Comparison of ENCODE assay signal across 8 cellular contexts in the genomic region with DNA sequence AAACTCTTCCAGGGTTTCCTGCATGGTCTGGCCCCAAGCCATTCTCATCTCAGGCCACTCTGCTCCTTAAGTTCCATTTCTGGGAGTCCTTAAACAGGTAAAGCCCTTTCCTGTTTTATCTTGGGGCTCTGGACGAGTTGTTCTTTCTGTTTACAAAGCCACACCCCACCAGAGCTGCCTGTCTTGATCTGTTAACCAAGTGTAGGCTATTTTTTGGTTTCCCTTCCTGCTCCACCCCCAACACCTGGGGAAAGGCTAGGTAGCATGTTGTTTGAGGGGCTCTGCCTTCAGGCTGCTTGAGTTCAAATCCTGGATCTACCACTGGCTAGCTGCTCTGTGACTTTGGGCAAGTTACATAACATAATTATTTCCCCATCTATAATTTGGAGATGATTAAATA. TPM values are rescaled to one million over a fixed set of nuclear protein-coding genes. Genes with fewer than 3 reads are reported as not detected.
DNase-seq lines count a peak whose midpoint lies in the region; ATAC-seq and TF ChIP-seq lines count a peak whose summit lies in the region.

No MANE protein-coding gene starts in this region.

- no peaks in the 10 kb centered on the region for H3K9me3 ChIP-seq in CD8-positive, alpha-beta memory T cell (ENCODE audit: low read length)
- H3K9me3 ChIP-seq in naive thymus-derived CD4-positive, alpha-beta T cell (ENCODE audit: control insufficient read depth in 2 of 3, low read length in 3 of 3): no peaks in the 10 kb centered on the region

- peak overlapping the region; percentile 45 to 92 (median 88) for H3K27ac Mint-ChIP-seq in CD8-positive, alpha-beta memory T cell
- H3K27ac Mint-ChIP-seq in activated T-helper 2 cell treated with anti-CD3 and anti-CD28 coated beads, Interferon-gamma antibody, Interleukin-2, Interleukin-4, amounts not matched to agents 10 μg/mL and 5 μg/mL and 100 μg/mL, durations not matched to agents 14 hours and 24 hours and 36 hours: no peak overlapping the region
- peak overlapping the region; percentile 11 to 96 (median 87) for H3K27ac Mint-ChIP-seq in naive thymus-derived CD4-positive, alpha-beta T cell

- no peaks in the 10 kb centered on the region for H3K27me3 Mint-ChIP-seq in CD8-positive, alpha-beta memory T cell
- H3K27me3 Mint-ChIP-seq in activated T-helper 2 cell treated with anti-CD3 and anti-CD28 coated beads, Interferon-gamma antibody, Interleukin-2, Interleukin-4, amounts not matched to agents 10 μg/mL and 5 μg/mL and 100 μg/mL, durations not matched to agents 14 hours and 24 hours and 36 hours (ENCODE audit: low read depth): no peaks in the 10 kb centered on the region
- peaks cover 0 to 3% (median 0%) of the 10 kb centered on the region in 5 donors for H3K27me3 Mint-ChIP-seq in naive thymus-derived CD4-positive, alpha-beta T cell

- intact Hi-C loops in activated T-helper 2 cell treated with anti-CD3 and anti-CD28 coated beads, Interferon-gamma antibody, Interleukin-2, Interleukin-4, amounts not matched to agents 10 μg/mL and 5 μg/mL and 100 μg/mL, durations not matched to agents 14 hours and 24 hours and 36 hours (cut with micrococcal nuclease): loop anchor here (5.0 to 10.0 kb wide), 4 partner anchors 124 to 869 kb away; a partner anchor contains a TSS
- intact Hi-C loops in naive thymus-derived CD4-positive, alpha-beta T cell (cut with micrococcal nuclease): loop anchor here in 1 of 2 donors (10.0 kb wide), 1 partner anchor 676 kb away; a partner anchor contains a TSS

- CTCF ChIA-PET in CD8-positive, alpha-beta memory T cell (lab: Charles Lee): interaction anchor here (2.0 kb wide), 1 partner anchor 11 kb away, joined by 10 read pairs; no protein-coding TSS in a partner anchor
- CTCF ChIA-PET in naive thymus-derived CD4-positive, alpha-beta T cell (lab: Charles Lee): interaction anchor here (1.4 kb wide), 1 partner anchor 56 kb away, joined by 4 read pairs; no protein-coding TSS in a partner anchor

- H3K4me1 Mint-ChIP-seq in CD8-positive, alpha-beta memory T cell: peaks cover 43 to 52% (median 47%) of the 10 kb centered on the region in 3 donors
- peaks cover 42% of the 10 kb centered on the region for H3K4me1 Mint-ChIP-seq in activated T-helper 2 cell treated with anti-CD3 and anti-CD28 coated beads, Interferon-gamma antibody, Interleukin-2, Interleukin-4, amounts not matched to agents 10 μg/mL and 5 μg/mL and 100 μg/mL, durations not matched to agents 14 hours and 24 hours and 36 hours (ENCODE audit: low read depth)
- H3K4me1 Mint-ChIP-seq in naive thymus-derived CD4-positive, alpha-beta T cell: peaks cover 23 to 42% (median 38%) of the 10 kb centered on the region in 7 donors

- peaks cover 8 to 33% (median 17%) of the 10 kb centered on the region in 3 donors for H3K36me3 Mint-ChIP-seq in CD8-positive, alpha-beta memory T cell
- H3K36me3 Mint-ChIP-seq in activated T-helper 2 cell treated with anti-CD3 and anti-CD28 coated beads, Interferon-gamma antibody, Interleukin-2, Interleukin-4, amounts not matched to agents 10 μg/mL and 5 μg/mL and 100 μg/mL, durations not matched to agents 14 hours and 24 hours and 36 hours (ENCODE audit: low read depth): peaks cover 36% of the 10 kb centered on the region
- H3K36me3 Mint-ChIP-seq in naive thymus-derived CD4-positive, alpha-beta T cell: peaks cover 0 to 29% (median 14%) of the 10 kb centered on the region in 5 donors

- H3K36me3 ChIP-seq in CD8-positive, alpha-beta memory T cell (ENCODE audit: insufficient read depth, low read length): peaks cover 3% of the 10 kb centered on the region
- peaks cover 0 to 14% (median 8%) of the 10 kb centered on the region in 3 experiments for H3K36me3 ChIP-seq in naive thymus-derived CD4-positive, alpha-beta T cell (ENCODE audit: control insufficient read depth in 2 of 3, insufficient read depth in 3 of 3, low read length in 3 of 3)

- no peaks in the 10 kb centered on the region for H3K9me3 Mint-ChIP-seq in CD8-positive, alpha-beta memory T cell
- no peaks in the 10 kb centered on the region for H3K9me3 Mint-ChIP-seq in activated T-helper 2 cell treated with anti-CD3 and anti-CD28 coated beads, Interferon-gamma antibody, Interleukin-2, Interleukin-4, amounts not matched to agents 10 μg/mL and 5 μg/mL and 100 μg/mL, durations not matched to agents 14 hours and 24 hours and 36 hours
- H3K9me3 Mint-ChIP-seq in naive thymus-derived CD4-positive, alpha-beta T cell: peaks cover 0 to 2% (median 0%) of the 10 kb centered on the region in 11 donors

- no peak for ATAC-seq in naive thymus-derived CD4-positive, alpha-beta T cell
- no peak for ATAC-seq in HG02840 (IDR thresholded peaks at IDR 0.05; ENCODE audit: low FRiP score, unreplicated experiment)

- no peak overlapping the region for H3K27ac ChIP-seq in CD8-positive, alpha-beta memory T cell (ENCODE audit: low read depth, low read length)
- peak overlapping the region; percentile 81 for H3K27ac ChIP-seq in naive thymus-derived CD4-positive, alpha-beta T cell (ENCODE audit: low read depth, low read length)

- no peak for TF ChIP-seq CTCF in HFF-Myc (IDR thresholded peaks at IDR 0.05; ENCODE audit: low read depth, low read length, missing control alignments)

- H3K4me1 ChIP-seq in CD8-positive, alpha-beta memory T cell (ENCODE audit: insufficient read depth, low read length): peaks cover 38% of the 10 kb centered on the region
- peaks cover 23 to 24% of the 10 kb centered on the region in 2 donors for H3K4me1 ChIP-seq in naive thymus-derived CD4-positive, alpha-beta T cell (ENCODE audit: control insufficient read depth in 2 of 2, insufficient read depth in 2 of 2, low read length in 2 of 2)

- H3K27me3 ChIP-seq in CD8-positive, alpha-beta memory T cell (ENCODE audit: insufficient read depth, low read length, poor library complexity, severe bottlenecking): no peaks in the 10 kb centered on the region
- no peaks in the 10 kb centered on the region for H3K27me3 ChIP-seq in naive thymus-derived CD4-positive, alpha-beta T cell (ENCODE audit: control insufficient read depth in 2 of 2, insufficient read depth in 2 of 2, low read length in 2 of 2)

- no peak overlapping the region for H3K4me3 ChIP-seq in CD8-positive, alpha-beta memory T cell (ENCODE audit: low read length)
- H3K4me3 ChIP-seq in HFF-Myc (replicated peaks; ENCODE audit: low read depth, low read length): peak overlapping the region; percentile 92
- H3K4me3 ChIP-seq in naive thymus-derived CD4-positive, alpha-beta T cell (ENCODE audit: low read length): no peak overlapping the region

- no peak for DNase-seq in CD8-positive, alpha-beta memory T cell
- DNase-seq in HFF-Myc (ENCODE audit: extremely low read depth, low read depth) (no peak), kidney glomerular epithelial cell (lab: John Stamatoyannopoulos, UW) (no peak), EL (no peak), NCI-H524 treated with DMSO at 0.1 percent for 48 hours (lab: John Stamatoyannopoulos, UW) (no peak)
- DNase-seq in activated T-helper 2 cell treated with anti-CD3 and anti-CD28 coated beads, Interferon-gamma antibody, Interleukin-2, Interleukin-4, amounts not matched to agents 10 μg/mL and 5 μg/mL and 100 μg/mL, durations not matched to agents 14 hours and 24 hours and 36 hours (ENCODE audit: low spot score): no peak
- no peak for DNase-seq in naive thymus-derived CD4-positive, alpha-beta T cell

- POLR2A ChIA-PET in CD8-positive, alpha-beta memory T cell (lab: Charles Lee): interaction anchor here (2.4 to 3.1 kb wide), 3 partner anchors 11 to 868 kb away, joined by 10 to 105 read pairs (median 11); a partner anchor contains a TSS
- POLR2A ChIA-PET in naive thymus-derived CD4-positive, alpha-beta T cell (lab: Charles Lee): interaction anchor here (1.1 to 3.5 kb wide), 6 partner anchors 11 to 1348 kb away, joined by 5 to 97 read pairs (median 8); a partner anchor contains a TSS

- H3K4me3 Mint-ChIP-seq in CD8-positive, alpha-beta memory T cell: peak overlapping the region in 5 of 7 donors; percentile 68 to 95 (median 79)
- H3K4me3 Mint-ChIP-seq in activated T-helper 2 cell treated with anti-CD3 and anti-CD28 coated beads, Interferon-gamma antibody, Interleukin-2, Interleukin-4, amounts not matched to agents 10 μg/mL and 5 μg/mL and 100 μg/mL, durations not matched to agents 14 hours and 24 hours and 36 hours (ENCODE audit: low read depth): peak overlapping the region; percentile 73
- H3K4me3 Mint-ChIP-seq in naive thymus-derived CD4-positive, alpha-beta T cell: peak overlapping the region in 8 of 10 donors; percentile 63 to 92 (median 78)

RNA-seq across cellular contexts. Expression of a gene that starts 40.0 kb away (rescaled TPM):
- total RNA-seq in CD8-positive, alpha-beta memory T cell: under 1 TPM in 1 of 2 experiments, not detected in 1; 0.20 TPM
- not detected for polyA plus RNA-seq in CD8-positive, alpha-beta memory T cell
- total RNA-seq in activated T-helper 2 cell treated with anti-CD3 and anti-CD28 coated beads, Interferon-gamma antibody, Interleukin-2, Interleukin-4, amounts not matched to agents 10 μg/mL and 5 μg/mL and 100 μg/mL, durations not matched to agents 14 hours and 24 hours and 36 hours: not detected in 2 replicates
- not detected for total RNA-seq in naive thymus-derived CD4-positive, alpha-beta T cell
- not detected for polyA plus RNA-seq in naive thymus-derived CD4-positive, alpha-beta T cell

RNA-seq across cellular contexts. Expression of a gene that starts 52.2 kb away (rescaled TPM):
- total RNA-seq in CD8-positive, alpha-beta memory T cell: 10 to 100 TPM; 15.6 to 16.9 TPM
- polyA plus RNA-seq in CD8-positive, alpha-beta memory T cell: 5.8 TPM
- 7.7 and 8.9 TPM in 2 replicates for total RNA-seq in activated T-helper 2 cell treated with anti-CD3 and anti-CD28 coated beads, Interferon-gamma antibody, Interleukin-2, Interleukin-4, amounts not matched to agents 10 μg/mL and 5 μg/mL and 100 μg/mL, durations not matched to agents 14 hours and 24 hours and 36 hours
- 10 to 100 TPM in 1 of 5 experiments, 1 to 10 TPM in 4; 3.0 to 11.7 (median 4.0) TPM for total RNA-seq in naive thymus-derived CD4-positive, alpha-beta T cell
- polyA plus RNA-seq in naive thymus-derived CD4-positive, alpha-beta T cell: 1 to 10 TPM in 1 of 2 donors, under 1 TPM in 1; 0.89 to 3.0 TPM
